Comparison of ENCODE assay signal across 1 cellular context in the genomic region with DNA sequence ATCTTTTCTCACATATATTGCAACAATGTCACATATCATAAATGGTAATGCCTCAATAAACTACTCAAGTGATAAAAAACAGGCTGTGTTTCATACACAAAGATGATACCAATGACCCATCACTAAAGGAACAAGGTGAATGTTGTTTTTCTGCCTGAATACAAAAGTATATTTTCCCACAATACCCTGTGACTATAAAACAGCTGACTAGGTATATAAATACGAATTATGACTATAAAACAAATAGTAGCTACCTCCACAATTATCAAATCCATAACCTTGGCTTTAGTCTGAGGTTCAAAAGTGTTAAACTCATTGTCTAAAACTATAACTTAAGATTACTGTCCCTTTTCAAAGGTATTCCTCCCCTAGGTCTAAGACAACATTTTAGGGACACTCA.
TF ChIP-seq lines count a peak whose summit lies in the region.

No MANE protein-coding gene starts in this region.

TF ChIP-seq in HepG2, 621 proteins besides CTCF, POLR2A, EP300 and RAD21:
- TF ChIP-seq MAFK (conservative IDR thresholded peaks at IDR 0.05 in 1 of 2, IDR thresholded peaks at IDR 0.05 in 1 of 2; ENCODE audit: low read length in 2 of 2) (peak; percentile 17 to 55; a peak in 2 of 4 replicates), MAFF (IDR thresholded peaks at IDR 0.05; ENCODE audit: low read depth, low read length) (peak; percentile 44), ZSCAN25 (CRISPR knock-in tag; IDR thresholded peaks at IDR 0.05) (no peak), ZNF597 (CRISPR knock-in tag; IDR thresholded peaks at IDR 0.05) (no peak)
TF ChIP-seq in HepG2: peak in this region for 2.
